Comparison of ENCODE assay signal across 16 cellular contexts in the genomic region with DNA sequence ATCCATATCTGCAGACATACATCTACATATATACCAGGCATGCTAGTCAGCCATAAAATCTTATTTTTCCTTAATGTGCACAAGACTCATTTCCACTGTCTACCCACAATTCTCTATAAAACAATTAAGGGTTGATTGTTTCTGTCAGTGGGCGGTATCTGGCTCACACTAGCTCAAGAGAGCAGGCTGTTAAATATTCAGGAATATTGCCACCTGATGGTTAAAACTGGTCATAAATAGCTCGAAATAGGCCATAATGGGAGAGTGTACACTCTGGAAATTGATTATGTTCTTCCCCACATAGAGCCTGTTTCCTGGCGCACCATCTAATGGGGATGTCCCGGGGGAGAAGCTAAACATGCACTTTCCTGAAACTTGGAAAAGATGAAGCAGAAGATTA.
DNase-seq lines count a peak whose midpoint lies in the region; FAIRE-seq and TF ChIP-seq lines count a peak whose summit lies in the region.
"Had no signal": no experiment of that assay in that cellular context is flagged by ENCODE, and none has a peak within 500 bp of the region (broad histone marks: within the 10 kb centered on the region; RNA-seq: fewer than 3 reads in every experiment).

No MANE protein-coding gene starts in this region.

- H3K4me3 ChIP-seq in breast epithelium: no peak overlapping the region
- no peak overlapping the region for H3K4me3 ChIP-seq in endothelial cell of umbilical vein (replicated peaks in 1 of 3; ENCODE audit: insufficient read depth in 1 of 3, low read depth in 1 of 3, low read length in 3 of 3)
- H3K4me3 ChIP-seq: gastroesophageal sphincter, stomach had no signal

- no peaks in the 10 kb centered on the region for H3K36me3 Mint-ChIP-seq in MCF 10A (ENCODE audit: insufficient read depth, unreplicated experiment)

- POLR2A ChIA-PET in MCF 10A (lab: Yijun Ruan, JAX) (no interaction called here), endothelial cell of umbilical vein (lab: Charles Lee) (no interaction called here)

- H3K79me2 ChIP-seq in endothelial cell of umbilical vein (ENCODE audit: control insufficient read depth, insufficient read depth, low read length): no peaks in the 10 kb centered on the region

- H3K4me1 ChIP-seq in breast epithelium (no peaks in the 10 kb centered on the region), endothelial cell of umbilical vein (ENCODE audit: control insufficient read depth, extremely low read depth, insufficient read depth, low read length) (peaks cover 2% of the 10 kb centered on the region)
- H3K4me1 ChIP-seq: gastroesophageal sphincter, stomach had no signal

- H4K20me1 ChIP-seq in endothelial cell of umbilical vein (replicated peaks; ENCODE audit: control insufficient read depth, extremely low read depth, insufficient read depth, low read length): no peaks in the 10 kb centered on the region

- TF ChIP-seq POLR2A in breast epithelium (IDR thresholded peaks at IDR 0.05) (no peak), endothelial cell of umbilical vein (IDR thresholded peaks at IDR 0.05; ENCODE audit: low read depth, low read length) (no peak)

- H3K9me3 Mint-ChIP-seq in MCF 10A (ENCODE audit: unreplicated experiment): peaks cover 7% of the 10 kb centered on the region

- BruUV-seq in MCF 10A (replicated peaks; lab: Mats Ljungman, UMichigan): no TSS peak
- BruUV-seq in endothelial cell of umbilical vein (replicated peaks; lab: Mats Ljungman, UMichigan): no TSS peak

- no peak overlapping the region for H3K4me3 Mint-ChIP-seq in MCF 10A (ENCODE audit: unreplicated experiment)

- H3K36me3 ChIP-seq in breast epithelium (no peaks in the 10 kb centered on the region), endothelial cell of umbilical vein (ENCODE audit: control insufficient read depth in 2 of 2, extremely low read depth in 1 of 2, insufficient read depth in 2 of 2, low read length in 2 of 2) (no peaks in the 10 kb centered on the region)
- H3K36me3 ChIP-seq: gastroesophageal sphincter, stomach had no signal

- intact Hi-C loops in MCF 10A (cut with micrococcal nuclease): no loop called here
- intact Hi-C loops in breast epithelium (cut with DNase I; ENCODE audit: low total_unique reads): no loop called here
- intact Hi-C loops in endothelial cell of umbilical vein (cut with micrococcal nuclease): no loop called here

- H2AFZ ChIP-seq in endothelial cell of umbilical vein (ENCODE audit: low read depth, low read length): no peak overlapping the region

- dilution Hi-C loops in endothelial cell of umbilical vein (cut with MboI; ENCODE audit: extremely low pct_ligation_motif_present, low sequenced_read_pairs): no loop called here

- no peak overlapping the region for H3K9ac ChIP-seq in endothelial cell of umbilical vein (replicated peaks; ENCODE audit: extremely low read depth, insufficient read depth, low read length)

- no peak overlapping the region for H3K4me2 ChIP-seq in endothelial cell of umbilical vein (ENCODE audit: insufficient read depth, low read length)

- H3K27me3 ChIP-seq in breast epithelium (no peaks in the 10 kb centered on the region), endothelial cell of umbilical vein (ENCODE audit: control insufficient read depth in 2 of 2, insufficient read depth in 2 of 2, low read length in 2 of 2) (peaks cover 2 to 9% of the 10 kb centered on the region in 2 experiments)
- H3K27me3 ChIP-seq: gastroesophageal sphincter, stomach had no signal

- H3K27ac ChIP-seq in breast epithelium (no peak overlapping the region), endothelial cell of umbilical vein (ENCODE audit: insufficient read depth, low read depth, low read length) (no peak overlapping the region)
- H3K27ac ChIP-seq: gastroesophageal sphincter, stomach had no signal

- CTCF ChIA-PET in MCF 10A (lab: Yijun Ruan, JAX) (interaction anchor here (1.0 to 1.2 kb wide), 2 partner anchors 12 to 25 kb away, joined by 3 read pairs; no protein-coding TSS in a partner anchor), endothelial cell of umbilical vein (lab: Charles Lee) (interaction anchor here (0.6 to 2.6 kb wide), 15 partner anchors 9 to 891 kb away, joined by 3 to 13 read pairs (median 4); no protein-coding TSS in a partner anchor)

- no peak for FAIRE-seq in endothelial cell of umbilical vein (lab: Jason Lieb, UNC)
- FAIRE-seq: colon had no signal

- no peaks in the 10 kb centered on the region for H3K27me3 Mint-ChIP-seq in MCF 10A (ENCODE audit: insufficient read depth, unreplicated experiment)

- no peaks in the 10 kb centered on the region for H3K9me1 ChIP-seq in endothelial cell of umbilical vein (replicated peaks; ENCODE audit: control insufficient read depth, extremely low read depth, insufficient read depth, low read length)

- H3K9me3 ChIP-seq in breast epithelium (no peaks in the 10 kb centered on the region), endothelial cell of umbilical vein (replicated peaks; ENCODE audit: control insufficient read depth, insufficient read depth, low read length) (no peaks in the 10 kb centered on the region)
- H3K9me3 ChIP-seq: gastroesophageal sphincter, stomach had no signal

- DNase-seq in MCF 10A (ENCODE audit: unreplicated experiment) (peak; percentile 13), breast epithelium (ENCODE audit: low spot score in 2 of 2) (no peak), LHCN-M2 (ENCODE audit: low read depth) (peak; percentile 11), endothelial cell of umbilical vein (ENCODE audit: low read depth, low spot score) (peak; percentile 46), renal cortical epithelial cell (ENCODE audit: low read depth) (peak; percentile 31), activated gamma-delta T cell (lab: John Stamatoyannopoulos, UW) (no peak), NCI-H128 (lab: John Stamatoyannopoulos, UW; ENCODE audit: unreplicated experiment) (no peak), DMS114 treated with DMSO at 0.1 percent for 48 hours (lab: John Stamatoyannopoulos, UW; ENCODE audit: unreplicated experiment) (no peak)
- DNase-seq: activated CD4-positive, alpha-beta T cell treated with anti-CD3 and anti-CD28 coated beads, Interleukin-2, amount 50 U/mL, for 1 hour; NCI-H2029 treated with DMSO at 0.1 percent for 48 hours; NCI-H524 treated with DMSO at 0.1 percent for 48 hours; occipital lobe; OCI-M1; stomach had no signal

- no peak overlapping the region for H3K27ac Mint-ChIP-seq in MCF 10A (ENCODE audit: low read depth, unreplicated experiment)

- TF ChIP-seq CTCF in MCF 10A (IDR thresholded peaks at IDR 0.05; ENCODE audit: unreplicated experiment): no peak
- no peak for TF ChIP-seq CTCF in breast epithelium (IDR thresholded peaks at IDR 0.05)
- TF ChIP-seq CTCF in endothelial cell of umbilical vein (IDR thresholded peaks at IDR 0.05; ENCODE audit: extremely low read depth in 1 of 2, insufficient read depth in 1 of 2, low read depth in 1 of 2, low read length in 2 of 2): no peak

- H3K4me1 Mint-ChIP-seq in MCF 10A (ENCODE audit: insufficient read depth, unreplicated experiment): peaks cover 3% of the 10 kb centered on the region

TF ChIP-seq in endothelial cell of umbilical vein, 7 proteins besides CTCF, POLR2A, EP300 and RAD21:
- TF ChIP-seq JUN (IDR thresholded peaks at IDR 0.05; ENCODE audit: borderline replicate concordance, insufficient read depth, insufficient read length, low read depth) (no peak), POLR2AphosphoS5 (IDR thresholded peaks at IDR 0.05; ENCODE audit: insufficient read depth, low read depth, low read length) (no peak), GATA2 (IDR thresholded peaks at IDR 0.05; ENCODE audit: insufficient read depth, insufficient read length, low read depth, low read length) (no peak), MAX (IDR thresholded peaks at IDR 0.05; ENCODE audit: insufficient read depth, insufficient read length) (no peak), MYC (IDR thresholded peaks at IDR 0.05; ENCODE audit: low read depth, low read length) (no peak), EZH2 (IDR thresholded peaks at IDR 0.05; ENCODE audit: borderline replicate concordance, low read depth, low read length, severe bottlenecking) (no peak), FOS (IDR thresholded peaks at IDR 0.05; ENCODE audit: borderline replicate concordance, insufficient read depth, low read length) (no peak)

Comparison
In these comparisons a context has a peak if more than half of its experiments do, and no peak if none do; other contexts are left out.
1. DNase-seq: peak in MCF 10A (single experiment), LHCN-M2 (single experiment), endothelial cell of umbilical vein (single experiment) and renal cortical epithelial cell (single experiment); none in breast epithelium (0 of 2), activated gamma-delta T cell (single experiment), NCI-H128 (single experiment) and DMS114 treated with DMSO at 0.1 percent for 48 hours (single experiment).